Comparison of ENCODE assay signal across 18 cellular contexts in genomic region chr2:106156305-106157288, GRCh38. TPM values are rescaled to one million over a fixed set of nuclear protein-coding genes. Genes with fewer than 3 reads are reported as not detected.
DNase-seq lines count a peak whose midpoint lies in the region; ATAC-seq and TF ChIP-seq lines count a peak whose summit lies in the region.
"Had no signal": no experiment of that assay in that cellular context is flagged by ENCODE, and none has a peak within 500 bp of the region (broad histone marks: within the 10 kb centered on the region; RNA-seq: fewer than 3 reads in every experiment).

No MANE protein-coding gene starts in this region.

- peaks cover 23% of the 10 kb centered on the region for H3K9me3 ChIP-seq in CD4-positive, alpha-beta T cell (ENCODE audit: control insufficient read depth, low read length)
- peaks cover 11% of the 10 kb centered on the region for H3K9me3 ChIP-seq in SK-N-MC (ENCODE audit: low read depth, low read length)

- H3K27me3 ChIP-seq in CD4-positive, alpha-beta T cell (ENCODE audit: control insufficient read depth, insufficient read depth, low read length), result no peaks in the 10 kb centered on the region
- H3K27me3 ChIP-seq: transverse colon had no signal

- peak overlapping the region; percentile 9 for H3K27ac ChIP-seq in CD4-positive, alpha-beta T cell (ENCODE audit: low read depth, low read length)
- H3K27ac ChIP-seq in SK-N-MC, result peak overlapping the region; percentile 57; the same call in 1 of the 2 replicates
- H3K27ac ChIP-seq: transverse colon had no signal

- H3K9me3 Mint-ChIP-seq in CD4-positive, alpha-beta T cell, result peaks cover 11% of the 10 kb centered on the region

- H3K4me1 Mint-ChIP-seq in CD4-positive, alpha-beta T cell (ENCODE audit: low read depth), result peaks cover 89% of the 10 kb centered on the region

- peak overlapping the region; percentile 14; the same call in 1 of the 2 replicates for H3K4me3 ChIP-seq in SK-N-MC
- H3K4me3 ChIP-seq in epithelial cell of esophagus (ENCODE audit: low read length), result no peak overlapping the region
- H3K4me3 ChIP-seq: transverse colon had no signal

- TF ChIP-seq CTCF in CD4-positive, alpha-beta T cell (IDR thresholded peaks at IDR 0.05), result no peak
- TF ChIP-seq CTCF in epithelial cell of esophagus (IDR thresholded peaks at IDR 0.05; ENCODE audit: insufficient read depth, low read depth, low read length, missing control alignments), result no peak

- peak overlapping the region; percentile 95 for H3K27ac Mint-ChIP-seq in CD4-positive, alpha-beta T cell
- H3K27ac Mint-ChIP-seq: dendritic cell treated with granulocyte-macrophage colony-stimulating factor and Interleukin-4, amounts not matched to agents 40 ng/mL and 50 ng/mL, for 4 days had no signal

- peak overlapping the region; percentile 39 for H3K4me3 Mint-ChIP-seq in CD4-positive, alpha-beta T cell
- H3K4me3 Mint-ChIP-seq: dendritic cell treated with granulocyte-macrophage colony-stimulating factor and Interleukin-4, amounts not matched to agents 40 ng/mL and 50 ng/mL, for 4 days had no signal

- CTCF ChIA-PET in CD4-positive, alpha-beta T cell (lab: Charles Lee), result interaction anchor here (1.0 kb wide), 2 partner anchors 9 kb away, joined by 4 to 5 read pairs; no protein-coding TSS in a partner anchor

- DNase-seq in CD4-positive, alpha-beta T cell, result no peak
- DNase-seq in ELR (ENCODE audit: low read depth) (peak; percentile 39), SK-N-MC (ENCODE audit: low read depth, low spot score) (peak; percentile 90), epithelial cell of esophagus (ENCODE audit: low read depth) (peak; percentile 80), superior temporal gyrus (ENCODE audit: extremely low spot score) (no peak), amygdala (lab: John Stamatoyannopoulos, UW) (no peak), NCI-H1105 treated with DMSO at 0.1 percent for 48 hours (lab: John Stamatoyannopoulos, UW) (no peak)
- DNase-seq: activated CD4-positive, alpha-beta T cell treated with anti-CD3 and anti-CD28 coated beads for 1 hour; activated CD8-positive, alpha-beta memory T cell treated with anti-CD3 and anti-CD28 coated beads, Interleukin-2, amount 50 U/mL, for 48 hours; GF-D8; left colon; NCI-H1694; NK-92 treated with Interleukin-12 subunit alpha and Interleukin-12 subunit beta, amount 100 ng/mL, for 24 hours; stimulated activated naive CD8-positive, alpha-beta T cell treated with anti-CD3 and anti-CD28 coated beads, Interleukin-15, Interleukin-2, amounts not matched to agents 100 U/mL and 50 U/mL, for 24 hours; transverse colon had no signal

- no peak overlapping the region for H3K9ac ChIP-seq in SK-N-MC (ENCODE audit: insufficient read length)

- intact Hi-C loops in CD4-positive, alpha-beta T cell (cut with DNase I, micrococcal nuclease), result loop anchor here in 1 of 2 experiments (1.0 kb wide), 1 partner anchor 15 kb away; no protein-coding TSS in a partner anchor

- peaks cover 85% of the 10 kb centered on the region for H3K36me3 Mint-ChIP-seq in CD4-positive, alpha-beta T cell (ENCODE audit: low read depth)

- POLR2A ChIA-PET in CD4-positive, alpha-beta T cell (lab: Charles Lee), result interaction anchor here (1.0 to 5.5 kb wide), 4 partner anchors 8 to 17 kb away, joined by 3 to 69 read pairs (median 4); no protein-coding TSS in a partner anchor

- peaks cover 40% of the 10 kb centered on the region for H3K36me3 ChIP-seq in SK-N-MC (ENCODE audit: insufficient read depth, low read length)

- ATAC-seq in CD4-positive, alpha-beta T cell (ENCODE audit: poor library complexity), result no peak
- ATAC-seq: activated naive CD4-positive, alpha-beta T cell treated with anti-CD3 and anti-CD28 coated beads, Interleukin-2, amount 50 U/mL, for 72 hours; left colon; SK-N-SH treated with all-trans-retinoic acid at 6 μM for 48 hours; stimulated activated naive CD8-positive, alpha-beta T cell treated with anti-CD3 and anti-CD28 coated beads, Interleukin-15, Interleukin-2, amounts not matched to agents 100 U/mL and 50 U/mL, for 24 hours had no signal

- no peaks in the 10 kb centered on the region for H3K27me3 Mint-ChIP-seq in CD4-positive, alpha-beta T cell
- H3K27me3 Mint-ChIP-seq: dendritic cell treated with granulocyte-macrophage colony-stimulating factor and Interleukin-4, amounts not matched to agents 40 ng/mL and 50 ng/mL, for 4 days had no signal

RNA-seq across cellular contexts. Expression of gene UXS1, which starts 37.5 kb away (rescaled TPM):
- total RNA-seq in CD4-positive, alpha-beta T cell, result 10 to 100 TPM; 59.3 to 67.1 TPM

Comparison
In these comparisons a context has a peak if more than half of its experiments do, and no peak if none do; other contexts are left out.
1. DNase-seq: peak in ELR (single experiment), SK-N-MC (single experiment) and epithelial cell of esophagus (single experiment); none in CD4-positive, alpha-beta T cell (0 of 10), superior temporal gyrus (single experiment), amygdala (0 of 56) and NCI-H1105 treated with DMSO at 0.1 percent for 48 hours (single experiment).